In genomic region chr5:65900746-65901145, GRCh38 we compare ENCODE assay signal across 19 cellular contexts. TPM values are rescaled to one million over a fixed set of nuclear protein-coding genes. Genes with fewer than 3 reads are reported as not detected.
DNase-seq lines count a peak whose midpoint lies in the region; ATAC-seq, FAIRE-seq and TF ChIP-seq lines count a peak whose summit lies in the region.
"Had no signal": no experiment of that assay in that cellular context is flagged by ENCODE, and none has a peak within 500 bp of the region (broad histone marks: within the 10 kb centered on the region; RNA-seq: fewer than 3 reads in every experiment).

No MANE protein-coding gene starts in this region.

- no peak for ATAC-seq in HG03045 (IDR thresholded peaks at IDR 0.05; ENCODE audit: unreplicated experiment)
- ATAC-seq: A549; CD8-positive, alpha-beta T cell had no signal

- TF ChIP-seq CTCF in ascending aorta (IDR thresholded peaks at IDR 0.05) = no peak

- no peak overlapping the region for H3K4me3 ChIP-seq in Karpas-422 (ENCODE audit: low read length)
- no peak overlapping the region for H3K4me3 ChIP-seq in ascending aorta
- H3K4me3 ChIP-seq: A549; BLaER1 treated with 17β-estradiol and CSF1 and Interleukin-3, amounts not matched to agents 10 nM and 100 nM had no signal

- H4K20me1 ChIP-seq in Karpas-422 (ENCODE audit: insufficient read depth, low read depth, low read length) = no peaks in the 10 kb centered on the region
- H4K20me1 ChIP-seq: BLaER1 treated with 17β-estradiol and CSF1 and Interleukin-3, amounts not matched to agents 10 nM and 100 nM had no signal

- peak; percentile 46 for FAIRE-seq in GM12892 (lab: Jason Lieb, UNC)
- FAIRE-seq: D721Med, GM12891, GM18507 had no signal

- H3K9me2 ChIP-seq in Karpas-422 (replicated peaks; ENCODE audit: insufficient read depth, low read length) = no peaks in the 10 kb centered on the region

- DNase-seq in GM12892 (ENCODE audit: insufficient read length) (no peak), Karpas-422 (peak; percentile 29), caudate nucleus (lab: John Stamatoyannopoulos, UW) (no peak), ascending aorta (ENCODE audit: low spot score in 2 of 2) (no peak)
- DNase-seq: AML-193; Caco-2; Calu3; CD4-positive, alpha-beta T cell; CD8-positive, alpha-beta T cell; DMS79 treated with DMSO at 0.1 percent for 48 hours; GF-D8 had no signal

- no peak overlapping the region for H3K4me2 ChIP-seq in Karpas-422 (ENCODE audit: low read depth, low read length, poor library complexity, severe bottlenecking)
- H3K4me2 ChIP-seq: A549; BLaER1 treated with 17β-estradiol and CSF1 and Interleukin-3, amounts not matched to agents 10 nM and 100 nM had no signal

- H3K36me3 ChIP-seq in Karpas-422 (ENCODE audit: insufficient read depth, low read length) (no peaks in the 10 kb centered on the region), ascending aorta (no peaks in the 10 kb centered on the region)
- H3K36me3 ChIP-seq: BLaER1 treated with 17β-estradiol and CSF1 and Interleukin-3, amounts not matched to agents 10 nM and 100 nM had no signal

- intact Hi-C loops in ascending aorta (cut with DNase I) = no loop called here

- TF ChIP-seq POLR2A in GM12892 (IDR thresholded peaks at IDR 0.05; ENCODE audit: low read depth, low read length) = no peak

- no peak overlapping the region for H2AFZ ChIP-seq in Karpas-422 (ENCODE audit: low read length)

- H3K27me3 ChIP-seq in Karpas-422 (ENCODE audit: low read length) (no peaks in the 10 kb centered on the region), ascending aorta (no peaks in the 10 kb centered on the region)
- H3K27me3 ChIP-seq: BLaER1 treated with 17β-estradiol and CSF1 and Interleukin-3, amounts not matched to agents 10 nM and 100 nM had no signal

- no peaks in the 10 kb centered on the region for H3K79me2 ChIP-seq in Karpas-422 (ENCODE audit: low read length)

- H3K9ac ChIP-seq in Karpas-422 (ENCODE audit: low read length) = no peak overlapping the region
- H3K9ac ChIP-seq: BLaER1 treated with 17β-estradiol and CSF1 and Interleukin-3, amounts not matched to agents 10 nM and 100 nM had no signal

- H3K27ac ChIP-seq in Karpas-422 (ENCODE audit: low read length) (no peak overlapping the region), caudate nucleus (ENCODE audit: low read depth, low read length) (peak overlapping the region; percentile 0), ascending aorta (no peak overlapping the region)
- H3K27ac ChIP-seq: 22Rv1; A549; BLaER1 treated with 17β-estradiol and CSF1 and Interleukin-3, amounts not matched to agents 10 nM and 100 nM; C4-2B had no signal

- H3K4me1 ChIP-seq in Karpas-422 (ENCODE audit: low read length) (no peaks in the 10 kb centered on the region), ascending aorta (no peaks in the 10 kb centered on the region)
- H3K4me1 ChIP-seq: A549; BLaER1 treated with 17β-estradiol and CSF1 and Interleukin-3, amounts not matched to agents 10 nM and 100 nM; Caco-2 had no signal

- H3K9me3 ChIP-seq in Karpas-422 (ENCODE audit: low read length) = no peaks in the 10 kb centered on the region
- H3K9me3 ChIP-seq in ascending aorta = no peaks in the 10 kb centered on the region
- H3K9me3 ChIP-seq: A549; BLaER1 treated with 17β-estradiol and CSF1 and Interleukin-3, amounts not matched to agents 10 nM and 100 nM; Caco-2 had no signal

RNA-seq across cellular contexts. Expression of gene ERBIN, which starts 25.6 kb away (rescaled TPM):
- polyA plus RNA-seq in GM12892 (2012; ENCODE audit: missing spikeins) = 40.0 TPM
- 173 and 203 TPM in 2 replicates for total RNA-seq in Karpas-422 (2014; rRNA removed; shearing (Covaris generic); ENCODE audit: low replicate concordance)
- total RNA-seq in ascending aorta = 12.0 TPM

Comparison
In these comparisons a context has a peak if more than half of its experiments do, and no peak if none do; other contexts are left out.
1. RNA of gene ERBIN, which starts 25.6 kb away (total RNA-seq): 173 to 203 TPM in Karpas-422; 12.0 TPM in ascending aorta (single experiment); every median in the first group is over 10 times any median in the second.